In the genomic region with DNA sequence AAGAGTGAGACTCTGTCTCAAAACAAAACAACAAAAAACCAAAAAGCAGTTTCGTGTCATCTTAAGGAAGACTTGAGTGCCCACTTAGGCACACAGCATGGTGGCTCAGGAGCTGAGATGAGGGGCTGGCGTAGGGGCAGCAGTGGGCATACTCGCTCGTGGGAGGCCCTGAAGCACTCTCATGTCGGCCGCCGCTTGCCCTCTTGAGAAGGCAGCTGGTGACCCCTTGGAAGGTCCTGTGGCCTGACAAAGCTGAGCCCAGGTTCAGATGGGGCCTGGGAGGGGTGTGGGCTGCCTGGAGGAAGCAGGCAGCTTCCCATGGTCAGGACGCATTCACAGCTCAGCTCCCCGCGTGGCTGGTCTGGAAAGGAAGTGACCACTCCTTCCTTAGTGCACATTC, we compare ENCODE assay signal across 18 cellular contexts. TPM values are rescaled to one million over a fixed set of nuclear protein-coding genes. Genes with fewer than 3 reads are reported as not detected.
DNase-seq lines count a peak whose midpoint lies in the region; ATAC-seq and TF ChIP-seq lines count a peak whose summit lies in the region.
"Had no signal": no experiment of that assay in that cellular context is flagged by ENCODE, and none has a peak within 500 bp of the region (broad histone marks: within the 10 kb centered on the region; RNA-seq: fewer than 3 reads in every experiment).

No MANE protein-coding gene starts in this region.

- intact Hi-C loops in right cardiac atrium (cut with DNase I) (no loop called here), left ventricle myocardium inferior (cut with micrococcal nuclease) (no loop called here), transverse colon (cut with DNase I; ENCODE audit: low total_unique reads) (no loop called here)

- no peak overlapping the region for H3K27ac ChIP-seq in right cardiac atrium (ENCODE audit: low read length)
- no peak overlapping the region for H3K27ac ChIP-seq in left ventricle myocardium inferior (replicated peaks)
- no peak overlapping the region for H3K27ac ChIP-seq in endodermal cell (ENCODE audit: low read depth, low read length)
- peak overlapping the region; percentile 16 to 68 for H3K27ac ChIP-seq in mucosa of rectum (ENCODE audit: low read depth in 2 of 2, low read length in 2 of 2)
- peak overlapping the region; percentile 41 to 81 (median 56) for H3K27ac ChIP-seq in transverse colon

- TF ChIP-seq POLR2A in transverse colon (IDR thresholded peaks at IDR 0.05), result no peak

- no peak for TF ChIP-seq CTCF in left ventricle myocardium inferior (IDR thresholded peaks at IDR 0.05; ENCODE audit: borderline replicate concordance)
- no peak for TF ChIP-seq CTCF in endodermal cell (conservative IDR thresholded peaks at IDR 0.05)
- no peak for TF ChIP-seq CTCF in transverse colon (IDR thresholded peaks at IDR 0.05)

- H3K4me1 ChIP-seq in right cardiac atrium (ENCODE audit: control insufficient read depth, insufficient read depth, low read length) (no peaks in the 10 kb centered on the region), left ventricle myocardium inferior (no peaks in the 10 kb centered on the region), endodermal cell (ENCODE audit: control insufficient read depth, insufficient read depth, low read length) (no peaks in the 10 kb centered on the region), mucosa of rectum (ENCODE audit: control insufficient read depth in 2 of 2, insufficient read depth in 2 of 2, low read length in 2 of 2) (peaks cover 16 to 39% of the 10 kb centered on the region in 2 donors), transverse colon (peaks cover 7 to 36% (median 33%) of the 10 kb centered on the region in 4 donors)

- 74% methylated on average over 10 of the region's 10 CpGs for WGBS in right cardiac atrium
- 83 to 85% methylated on average over 4 to 10 of the region's 10 CpGs for WGBS in endodermal cell (ENCODE audit: insufficient coverage in 1 of 2, insufficient read length in 1 of 2), 2 experiments
- WGBS in transverse colon (ENCODE audit: low coverage in 1 of 2), 2 donors, result 81% methylated on average over 10 of the region's 10 CpGs; no CpG with 5 or more reads in 1 of the 2 donors

- no peak overlapping the region for H3K4me3 Mint-ChIP-seq in endodermal cell
- H3K4me3 Mint-ChIP-seq: CD4-positive, alpha-beta memory T cell had no signal

- H3K27me3 ChIP-seq in right cardiac atrium (ENCODE audit: control insufficient read depth, insufficient read depth) (no peaks in the 10 kb centered on the region), left ventricle myocardium inferior (ENCODE audit: low read depth) (peaks cover 3% of the 10 kb centered on the region), endodermal cell (ENCODE audit: control insufficient read depth, insufficient read depth, low read length, poor library complexity, severe bottlenecking) (no peaks in the 10 kb centered on the region), mucosa of rectum (ENCODE audit: control insufficient read depth in 2 of 2, insufficient read depth in 2 of 2, low read length in 2 of 2) (no peaks in the 10 kb centered on the region), transverse colon (no peaks in the 10 kb centered on the region)

- no peaks in the 10 kb centered on the region for H3K4me1 Mint-ChIP-seq in endodermal cell
- H3K4me1 Mint-ChIP-seq: CD4-positive, alpha-beta memory T cell had no signal

- H3K27me3 Mint-ChIP-seq in endodermal cell (ENCODE audit: insufficient read depth), result no peaks in the 10 kb centered on the region
- H3K27me3 Mint-ChIP-seq: CD4-positive, alpha-beta memory T cell had no signal

- no peaks in the 10 kb centered on the region for H3K36me3 Mint-ChIP-seq in endodermal cell (ENCODE audit: low read depth)
- H3K36me3 Mint-ChIP-seq: CD4-positive, alpha-beta memory T cell had no signal

- H3K27ac Mint-ChIP-seq in endodermal cell, result no peak overlapping the region
- H3K27ac Mint-ChIP-seq: CD4-positive, alpha-beta memory T cell had no signal

- peaks cover 17% of the 10 kb centered on the region for H3K9me3 Mint-ChIP-seq in endodermal cell
- H3K9me3 Mint-ChIP-seq: CD4-positive, alpha-beta memory T cell had no signal

- H3K36me3 ChIP-seq in left ventricle myocardium inferior, result no peaks in the 10 kb centered on the region
- H3K36me3 ChIP-seq in endodermal cell (ENCODE audit: control insufficient read depth, insufficient read depth, low read length), result no peaks in the 10 kb centered on the region
- peaks cover 9 to 17% of the 10 kb centered on the region in 2 donors for H3K36me3 ChIP-seq in mucosa of rectum (ENCODE audit: control insufficient read depth in 2 of 2, insufficient read depth in 2 of 2, low read length in 2 of 2)
- H3K36me3 ChIP-seq in transverse colon, result no peaks in the 10 kb centered on the region

- no peak for TF ChIP-seq EP300 in transverse colon (IDR thresholded peaks at IDR 0.05; ENCODE audit: low read depth)

- DNase-seq in right cardiac atrium (peak in 2 of 3 donors; percentile 24 to 29), left ventricle myocardium inferior (no peak), endodermal cell (peak; percentile 40), transverse colon (no peak), DMS 273 (lab: John Stamatoyannopoulos, UW; ENCODE audit: unreplicated experiment) (no peak), kidney tubule cell (ENCODE audit: low spot score) (no peak)
- DNase-seq: C1 segment of cervical spinal cord, COR-L47, DMS153, DND-41, GOT3, HCEC 1CT had no signal

- H3K9ac ChIP-seq in endodermal cell (ENCODE audit: extremely low read depth, low read length, poor library complexity, severe bottlenecking) (no peak overlapping the region), mucosa of rectum (ENCODE audit: low read depth in 1 of 2, low read length in 2 of 2) (no peak overlapping the region)

- H3K4me3 ChIP-seq in right cardiac atrium (ENCODE audit: low read length), result no peak overlapping the region
- H3K4me3 ChIP-seq in left ventricle myocardium inferior, result no peak overlapping the region
- no peak overlapping the region for H3K4me3 ChIP-seq in endodermal cell (ENCODE audit: low read length)
- no peak overlapping the region for H3K4me3 ChIP-seq in mucosa of rectum (ENCODE audit: low read length in 2 of 2)
- H3K4me3 ChIP-seq in transverse colon, result no peak overlapping the region

- ATAC-seq in right cardiac atrium (no peak), HG03108 (IDR thresholded peaks at IDR 0.05; ENCODE audit: unreplicated experiment) (no peak)

- H3K9me3 ChIP-seq in right cardiac atrium (ENCODE audit: control insufficient read depth, low read length), result no peaks in the 10 kb centered on the region
- H3K9me3 ChIP-seq in left ventricle myocardium inferior (replicated peaks), result peaks cover 6% of the 10 kb centered on the region
- H3K9me3 ChIP-seq in endodermal cell (ENCODE audit: control insufficient read depth, low read length), result no peaks in the 10 kb centered on the region
- H3K9me3 ChIP-seq in mucosa of rectum (ENCODE audit: control insufficient read depth in 2 of 2, low read length in 2 of 2), result no peaks in the 10 kb centered on the region
- H3K9me3 ChIP-seq in transverse colon, result no peaks in the 10 kb centered on the region

- in situ Hi-C loops in transverse colon (cut with MboI; ENCODE audit: low pct_ligation_motif_present in 1 of 4, low pct_unique_long_range_greater_than_20kb in 1 of 4, low sequenced_read_pairs in 3 of 4), result no loop called here

RNA-seq across cellular contexts. Expression of gene MUC5B, which starts 15.0 kb away (rescaled TPM):
- total RNA-seq in right cardiac atrium, result not detected
- under 0.01 TPM for polyA plus RNA-seq in right cardiac atrium
- not detected for total RNA-seq in left ventricle myocardium inferior
- total RNA-seq in endodermal cell, result not detected
- 0.04 TPM for polyA plus RNA-seq in endodermal cell (2013, experiment 1 of 2)
- 0.04 TPM for polyA plus RNA-seq in endodermal cell (2013, experiment 2 of 2)
- total RNA-seq in transverse colon, result 100 to 1,000 TPM in 2 of 4 donors, 10 to 100 TPM in 2; 58.0 to 825 (median 85.6) TPM
- total RNA-seq: A172; A673; CD4-positive, alpha-beta memory T cell had no signal
- polyA plus RNA-seq: BJ; CD4-positive, alpha-beta memory T cell had no signal

Comparison
In these comparisons a context has a peak if more than half of its experiments do, and no peak if none do; other contexts are left out.
1. DNase-seq: peak in right cardiac atrium (2 of 3) and endodermal cell (single experiment); none in left ventricle myocardium inferior (single experiment), transverse colon (single experiment), DMS 273 (single experiment) and kidney tubule cell (single experiment).
2. H3K27ac ChIP-seq: peak in mucosa of rectum (2 of 2) and transverse colon (4 of 4); none in right cardiac atrium (single experiment), left ventricle myocardium inferior (single experiment) and endodermal cell (single experiment).
3. RNA of gene MUC5B, which starts 15.0 kb away (total RNA-seq): 58.0 to 825 TPM in transverse colon; not detected in left ventricle myocardium inferior (single experiment), not detected in endodermal cell and not detected in right cardiac atrium; every median in the first group is over 10 times any median in the second.